ENCODE assay signal across 8 cellular contexts in genomic region chr2:169573160-169573973, GRCh38. TPM values are rescaled to one million over a fixed set of nuclear protein-coding genes. Genes with fewer than 3 reads are reported as not detected.
DNase-seq lines count a peak whose midpoint lies in the region; ATAC-seq and TF ChIP-seq lines count a peak whose summit lies in the region.

Gene FASTKD1 (minus strand): TSS chr2:169573865. CDS start chr2:169572029, 1,836 bp downstream.

- peak within 1 kb of the TSS; percentile 96 to 98 (median 97) for H3K4me3 Mint-ChIP-seq in immature natural killer cell

- H3K36me3 ChIP-seq in A673 (ENCODE audit: insufficient read depth, low read length, poor library complexity, severe bottlenecking) (no peaks in the 10 kb centered on the region), spleen (peaks cover 0 to 17% (median 0%) of the 10 kb centered on the region in 6 donors)

- H3K9me3 ChIP-seq in A673 (ENCODE audit: low read depth, low read length, poor library complexity, severe bottlenecking) (no peaks in the 10 kb centered on the region), spleen (no peaks in the 10 kb centered on the region)

- H3K9me3 Mint-ChIP-seq in immature natural killer cell = no peaks in the 10 kb centered on the region

- peaks cover 16 to 17% of the 10 kb centered on the region in 2 donors for H3K4me1 Mint-ChIP-seq in immature natural killer cell

- intact Hi-C loops in A673 (cut with micrococcal nuclease; ENCODE audit: unreplicated experiment) = no loop called here
- intact Hi-C loops in spleen (cut with DNase I; ENCODE audit: low total_unique reads) = no loop called here

- TSS peak; percentile 76 for BruUV-seq in A673 (replicated peaks; lab: Mats Ljungman, UMichigan)

- POLR2A ChIA-PET in A673 (lab: Charles Lee; ENCODE audit: low non-redundant PET) = no interaction called here

- H3K36me3 Mint-ChIP-seq in immature natural killer cell = peaks cover 0 to 9% (median 9%) of the 10 kb centered on the region in 3 donors

- TF ChIP-seq POLR2A in spleen (IDR thresholded peaks at IDR 0.05) = no peak

- H3K27me3 ChIP-seq in A673 (replicated peaks; ENCODE audit: insufficient read depth, low read depth, low read length, poor library complexity) = no peaks in the 10 kb centered on the region
- H3K27me3 ChIP-seq in spleen (replicated peaks in 1 of 7) = no peaks in the 10 kb centered on the region

- peaks cover 0 to 4% (median 0%) of the 10 kb centered on the region in 3 donors for H3K27me3 Mint-ChIP-seq in immature natural killer cell (ENCODE audit: low read depth in 3 of 3)

- no peak for TF ChIP-seq CTCF in A673 (conservative IDR thresholded peaks at IDR 0.05; ENCODE audit: low read depth, low read length)
- no peak for TF ChIP-seq CTCF in WI38 (IDR thresholded peaks at IDR 0.05; ENCODE audit: low read depth, low read length)
- TF ChIP-seq CTCF in cardiac fibroblast (IDR thresholded peaks at IDR 0.05; ENCODE audit: low read depth, low read length) = no peak
- peak in 1 of 11 experiments; percentile 12 for TF ChIP-seq CTCF in spleen (IDR thresholded peaks at IDR 0.05 in 8 of 11, conservative IDR thresholded peaks at IDR 0.05 in 3 of 11)

- H3K27ac ChIP-seq in A673 (ENCODE audit: low read depth, low read length, poor library complexity, severe bottlenecking) (peak within 1 kb of the TSS; percentile 26), spleen (peak within 1 kb of the TSS; percentile 53 to 85 (median 76))

- WGBS in spleen, 5 donors = 0 to 1% (median 0%) methylated on average over 26 to 33 of the region's 33 CpGs

- DNase-seq in A673 (ENCODE audit: low spot score) (peak; percentile 95), NCI-H2227 treated with DMSO at 0.1 percent for 48 hours (lab: John Stamatoyannopoulos, UW) (peak; percentile 94), cardiac fibroblast (ENCODE audit: low read depth in 2 of 2) (peak; percentile 87 to 90), immature natural killer cell (peak; percentile 76 to 79 (median 78)), spleen (peak; percentile 95)

- H3K4me3 ChIP-seq in A673 (ENCODE audit: low read depth, low read length, poor library complexity, severe bottlenecking) = peak within 1 kb of the TSS; percentile 62
- H3K4me3 ChIP-seq in WI38 (ENCODE audit: low read depth, low read length) = peak within 1 kb of the TSS; percentile 88
- H3K4me3 ChIP-seq in cardiac fibroblast (replicated peaks in 1 of 2; ENCODE audit: low read depth in 2 of 2, low read length in 2 of 2) = peak within 1 kb of the TSS; percentile 65 to 71
- peak within 1 kb of the TSS; percentile 57 to 95 (median 75) for H3K4me3 ChIP-seq in spleen

- H3K27ac Mint-ChIP-seq in immature natural killer cell = peak within 1 kb of the TSS; percentile 87 to 96 (median 92)

- ATAC-seq in GM18870 (IDR thresholded peaks at IDR 0.05; ENCODE audit: unreplicated experiment) (peak; percentile 99), HG03135 (IDR thresholded peaks at IDR 0.05; ENCODE audit: unreplicated experiment) (peak; percentile 95)

- CTCF ChIA-PET in A673 (lab: Charles Lee) = no interaction called here

- H3K4me1 ChIP-seq in A673 (ENCODE audit: insufficient read depth, low read length, poor library complexity, severe bottlenecking) = peaks cover 8% of the 10 kb centered on the region
- peaks cover 0 to 38% (median 18%) of the 10 kb centered on the region in 6 donors for H3K4me1 ChIP-seq in spleen

RNA-seq across cellular contexts. Expression of gene FASTKD1, which starts in this region (rescaled TPM):
- total RNA-seq in A673 (2021) (37.3 and 42.1 TPM in 2 replicates), spleen (10 to 100 TPM; 21.2 to 43.9 (median 28.6) TPM)
- polyA plus RNA-seq in immature natural killer cell (10 to 100 TPM in 1 of 3 donors, 1 to 10 TPM in 2; 5.8 to 11.4 (median 7.7) TPM), spleen (10 to 100 TPM; 28.7 to 42.5 (median 42.1) TPM)

Comparison
In these comparisons a context has a peak if more than half of its experiments do, and no peak if none do; other contexts are left out.
1. Peak in every context shown above with its lines: DNase-seq, ATAC-seq, H3K4me3 ChIP-seq and H3K27ac ChIP-seq.